14 cellular contexts compared by ENCODE assay signal in the genomic region with DNA sequence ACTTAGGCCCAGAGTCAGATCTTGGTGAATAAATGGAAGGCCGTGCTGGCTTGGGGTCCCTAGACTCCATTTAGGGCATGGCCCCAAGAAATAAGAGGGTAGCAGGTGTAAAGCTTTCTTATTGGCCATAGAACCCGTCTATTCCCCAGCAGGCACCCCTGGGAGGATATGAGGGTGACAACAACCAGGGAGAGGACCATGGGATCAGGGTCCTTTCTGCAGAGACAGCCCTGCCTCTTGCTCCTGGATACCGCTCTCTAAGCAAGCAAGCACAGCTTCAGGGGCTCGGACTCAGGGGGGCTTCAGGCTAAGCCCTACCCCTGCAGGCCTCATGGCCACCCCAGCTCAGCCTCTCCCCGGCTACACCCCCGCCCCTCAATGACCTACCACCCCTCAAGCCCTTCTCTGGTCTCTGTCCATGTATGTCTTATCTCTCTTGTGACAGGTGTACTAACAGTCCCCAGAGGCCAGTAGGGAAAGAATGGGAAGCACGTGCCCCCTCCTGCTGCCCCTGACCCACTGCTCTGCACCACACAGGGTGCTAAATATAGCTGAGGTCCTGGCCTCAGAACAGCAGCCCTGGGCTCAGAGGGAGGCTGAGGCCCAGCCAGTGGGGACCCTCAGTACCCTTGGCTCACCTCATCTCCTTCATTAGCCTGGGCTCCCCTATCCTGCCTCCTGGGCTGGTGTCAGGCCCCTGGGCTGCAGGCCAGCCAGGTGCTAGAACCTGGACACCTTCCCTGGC. TPM values are rescaled to one million over a fixed set of nuclear protein-coding genes. Genes with fewer than 3 reads are reported as not detected.
DNase-seq lines count a peak whose midpoint lies in the region; ATAC-seq and TF ChIP-seq lines count a peak whose summit lies in the region.
"Had no signal": no experiment of that assay in that cellular context is flagged by ENCODE, and none has a peak within 500 bp of the region (broad histone marks: within the 10 kb centered on the region; RNA-seq: fewer than 3 reads in every experiment).

No MANE protein-coding gene starts in this region.

- no peak for TF ChIP-seq POLR2A in gastroesophageal sphincter (IDR thresholded peaks at IDR 0.05)

- no peaks in the 10 kb centered on the region for H3K36me3 Mint-ChIP-seq in activated CD4-positive, alpha-beta T cell treated with anti-CD3 and anti-CD28 coated beads, Interleukin-2, amount 10 ng/mL, durations not matched to agents 24 days and 14 days (ENCODE audit: low read depth)
- no peaks in the 10 kb centered on the region for H3K36me3 Mint-ChIP-seq in T-helper 17 cell (ENCODE audit: low read depth)
- H3K36me3 Mint-ChIP-seq: activated naive CD4-positive, alpha-beta T cell treated with anti-CD3 and anti-CD28 coated beads, Interleukin-2, amount 10 ng/mL, durations not matched to agents 7 days and 5 days had no signal

- peak overlapping the region; percentile 15 for H3K4me2 ChIP-seq in trophoblast cell (ENCODE audit: low read length)

- no peak overlapping the region for H3K23ac ChIP-seq in trophoblast cell (ENCODE audit: low read length)

- no peaks in the 10 kb centered on the region for H3K79me2 ChIP-seq in trophoblast cell (ENCODE audit: control insufficient read depth, insufficient read depth, low read length, poor library complexity)

- peaks cover 7% of the 10 kb centered on the region for H3K79me1 ChIP-seq in trophoblast cell (ENCODE audit: low read length)

- no peak overlapping the region for H2AFZ ChIP-seq in trophoblast cell (ENCODE audit: insufficient read depth, low read length, poor library complexity)

- no peak overlapping the region for H4K8ac ChIP-seq in trophoblast cell (ENCODE audit: low read depth, low read length)

- peak overlapping the region; percentile 27 for H2BK12ac ChIP-seq in trophoblast cell (ENCODE audit: low read length)

- no peak overlapping the region for H3K18ac ChIP-seq in trophoblast cell (ENCODE audit: low read length)

- DNase-seq in activated CD4-positive, alpha-beta T cell treated with anti-CD3 and anti-CD28 coated beads, Interleukin-2, amount 10 ng/mL, durations not matched to agents 24 days and 14 days: no peak
- DNase-seq in activated CD4-positive, alpha-beta T cell treated with anti-CD3 and anti-CD28 coated beads, Interleukin-2, amount 50 U/mL, for 4 hours: no peak
- DNase-seq in T-helper 17 cell (no peak), left ventricle myocardium superior (peak; percentile 48), trophoblast cell (no peak), NCI-H2081 (lab: John Stamatoyannopoulos, UW) (no peak), GM20000 (ENCODE audit: low spot score) (no peak)
- DNase-seq: NCI-H2107 had no signal

- peak overlapping the region; percentile 43 for H2BK5ac ChIP-seq in trophoblast cell (ENCODE audit: low read depth, low read length, poor library complexity)

- no peak for ATAC-seq in T-helper 17 cell
- peak; percentile 47 for ATAC-seq in left ventricle myocardium superior
- ATAC-seq in gastroesophageal sphincter: no peak

- no peaks in the 10 kb centered on the region for H3K9me3 ChIP-seq in T-helper 17 cell (ENCODE audit: control insufficient read depth, low read length, poor library complexity, severe bottlenecking)
- peaks cover 2% of the 10 kb centered on the region for H3K9me3 ChIP-seq in trophoblast cell (ENCODE audit: insufficient read depth, low read depth, low read length)
- H3K9me3 ChIP-seq in gastroesophageal sphincter: no peaks in the 10 kb centered on the region
- H3K9me3 ChIP-seq: sigmoid colon had no signal

- H3K27me3 ChIP-seq in trophoblast cell (ENCODE audit: insufficient read depth, low read length) (no peaks in the 10 kb centered on the region), gastroesophageal sphincter (no peaks in the 10 kb centered on the region)
- H3K27me3 ChIP-seq: sigmoid colon had no signal

- intact Hi-C loops in activated CD4-positive, alpha-beta T cell treated with anti-CD3 and anti-CD28 coated beads, Interleukin-2, amount 10 ng/mL, durations not matched to agents 24 days and 14 days (cut with micrococcal nuclease): no loop called here
- intact Hi-C loops in left ventricle myocardium superior (cut with micrococcal nuclease): loop anchor here (10.0 kb wide), 1 partner anchor 66 kb away; no protein-coding TSS in a partner anchor

- H3K4me3 ChIP-seq in trophoblast cell (ENCODE audit: low read depth, low read length) (no peak overlapping the region), gastroesophageal sphincter (no peak overlapping the region)
- H3K4me3 ChIP-seq: sigmoid colon had no signal

- H2BK120ac ChIP-seq in trophoblast cell (ENCODE audit: insufficient read depth, low read length, poor library complexity): peak overlapping the region; percentile 63

- H3K36me3 ChIP-seq in trophoblast cell (ENCODE audit: control insufficient read depth in 1 of 2, insufficient read depth in 2 of 2, low read length in 2 of 2): no peaks in the 10 kb centered on the region
- no peaks in the 10 kb centered on the region for H3K36me3 ChIP-seq in gastroesophageal sphincter
- H3K36me3 ChIP-seq: sigmoid colon had no signal

- peaks cover 29% of the 10 kb centered on the region for H3K4me1 Mint-ChIP-seq in activated CD4-positive, alpha-beta T cell treated with anti-CD3 and anti-CD28 coated beads, Interleukin-2, amount 10 ng/mL, durations not matched to agents 24 days and 14 days
- peaks cover 4% of the 10 kb centered on the region for H3K4me1 Mint-ChIP-seq in T-helper 17 cell

- no peak overlapping the region for H3K9ac ChIP-seq in trophoblast cell (ENCODE audit: low read length)

- no peak for TF ChIP-seq CTCF in gastroesophageal sphincter (IDR thresholded peaks at IDR 0.05)
- TF ChIP-seq CTCF in GM20000 (IDR thresholded peaks at IDR 0.05; ENCODE audit: extremely low read depth, missing control alignments): no peak

- no peak overlapping the region for H4K12ac ChIP-seq in trophoblast cell (ENCODE audit: low read depth, low read length)

- H3K27ac ChIP-seq in trophoblast cell (ENCODE audit: low read depth, low read length) (peak overlapping the region; percentile 47), gastroesophageal sphincter (peak overlapping the region in 2 of 4 donors; percentile 4 to 33)
- H3K27ac ChIP-seq: 22Rv1, sigmoid colon had no signal

- peak overlapping the region; percentile 32 for H3K4me3 Mint-ChIP-seq in activated CD4-positive, alpha-beta T cell treated with anti-CD3 and anti-CD28 coated beads, Interleukin-2, amount 10 ng/mL, durations not matched to agents 24 days and 14 days
- H3K4me3 Mint-ChIP-seq in T-helper 17 cell: no peak overlapping the region
- H3K4me3 Mint-ChIP-seq: activated naive CD4-positive, alpha-beta T cell treated with anti-CD3 and anti-CD28 coated beads, Interleukin-2, amount 10 ng/mL, durations not matched to agents 7 days and 5 days had no signal

- H3K4me1 ChIP-seq in trophoblast cell (ENCODE audit: control insufficient read depth in 1 of 2, insufficient read depth in 2 of 2, low read length in 2 of 2) (peaks cover 30 to 34% of the 10 kb centered on the region in 2 experiments), gastroesophageal sphincter (peaks cover 0 to 9% (median 4%) of the 10 kb centered on the region in 3 donors)

- peak overlapping the region; percentile 33 for H3K14ac ChIP-seq in trophoblast cell (ENCODE audit: low read length)

- no CpG with 5 or more reads among the region's 7 CpGs for WGBS in trophoblast cell (ENCODE audit: extremely low coverage, insufficient coverage, insufficient read length)
- 65 to 100% methylated on average over 1 to 4 of the region's 7 CpGs for WGBS in gastroesophageal sphincter (ENCODE audit: low coverage in 1 of 2), 2 donors

- no peak overlapping the region for H3K27ac Mint-ChIP-seq in activated CD4-positive, alpha-beta T cell treated with anti-CD3 and anti-CD28 coated beads, Interleukin-2, amount 10 ng/mL, durations not matched to agents 24 days and 14 days
- H3K27ac Mint-ChIP-seq in T-helper 17 cell: peak overlapping the region; percentile 75
- H3K27ac Mint-ChIP-seq: activated naive CD4-positive, alpha-beta T cell treated with anti-CD3 and anti-CD28 coated beads, Interleukin-2, amount 10 ng/mL, durations not matched to agents 7 days and 5 days had no signal

- peak overlapping the region; percentile 28 for H2AK5ac ChIP-seq in trophoblast cell (ENCODE audit: low read length)

- no peak for TF ChIP-seq EP300 in gastroesophageal sphincter (IDR thresholded peaks at IDR 0.05)

- peak overlapping the region; percentile 60 for H4K91ac ChIP-seq in trophoblast cell (ENCODE audit: low read depth, low read length)

- no peaks in the 10 kb centered on the region for H3K27me3 Mint-ChIP-seq in activated CD4-positive, alpha-beta T cell treated with anti-CD3 and anti-CD28 coated beads, Interleukin-2, amount 10 ng/mL, durations not matched to agents 24 days and 14 days
- peaks cover 8% of the 10 kb centered on the region for H3K27me3 Mint-ChIP-seq in T-helper 17 cell

- H3K9me3 Mint-ChIP-seq in activated CD4-positive, alpha-beta T cell treated with anti-CD3 and anti-CD28 coated beads, Interleukin-2, amount 10 ng/mL, durations not matched to agents 24 days and 14 days: no peaks in the 10 kb centered on the region
- H3K9me3 Mint-ChIP-seq: activated naive CD4-positive, alpha-beta T cell treated with anti-CD3 and anti-CD28 coated beads, Interleukin-2, amount 10 ng/mL, durations not matched to agents 7 days and 5 days had no signal

- no peak overlapping the region for H3K4ac ChIP-seq in trophoblast cell (ENCODE audit: low read depth, low read length)

RNA-seq across cellular contexts. Expression of gene XIRP1, which starts 1.9 kb away (rescaled TPM):
- total RNA-seq in activated CD4-positive, alpha-beta T cell treated with anti-CD3 and anti-CD28 coated beads, Interleukin-2, amount 10 ng/mL, durations not matched to agents 24 days and 14 days: 2.7 and 2.9 TPM in 2 replicates
- total RNA-seq in T-helper 17 cell (not detected), left ventricle myocardium superior (263 TPM), gastroesophageal sphincter (under 1 TPM in 1 of 4 donors, not detected in 3; 0.40 TPM)
- 0.05 and 0.07 TPM in 2 replicates for polyA plus RNA-seq in trophoblast cell (2013)
- total RNA-seq: left lobe of liver, osteocyte had no signal

RNA-seq across cellular contexts. Expression of gene CSRNP1, which starts 37.1 kb away (rescaled TPM):
- 40.5 and 43.1 TPM in 2 replicates for total RNA-seq in activated CD4-positive, alpha-beta T cell treated with anti-CD3 and anti-CD28 coated beads, Interleukin-2, amount 10 ng/mL, durations not matched to agents 24 days and 14 days
- total RNA-seq in T-helper 17 cell: 100 to 1,000 TPM; 356 to 408 TPM
- 11.2 TPM for total RNA-seq in left ventricle myocardium superior
- polyA plus RNA-seq in trophoblast cell (2013): 35.6 and 35.8 TPM in 2 replicates
- 10 to 100 TPM; 30.4 to 59.0 (median 40.8) TPM for total RNA-seq in gastroesophageal sphincter

Comparison
In these comparisons a context has a peak if more than half of its experiments do, and no peak if none do; other contexts are left out.
1. RNA of gene XIRP1, which starts 1.9 kb away (total RNA-seq): 263 TPM in left ventricle myocardium superior (single experiment); 2.7 to 2.9 TPM in activated CD4-positive, alpha-beta T cell treated with anti-CD3 and anti-CD28 coated beads, Interleukin-2, amount 10 ng/mL, durations not matched to agents 24 days and 14 days, not detected in T-helper 17 cell and 0.40 TPM in gastroesophageal sphincter; every median in the first group is over 10 times any median in the second.